Comparison of ENCODE assay signal across 17 cellular contexts in genomic region chr6:21450628-21451027, GRCh38.
"Had no signal": no experiment of that assay in that cellular context is flagged by ENCODE, and none has a peak within 500 bp of the region (broad histone marks: within the 10 kb centered on the region; RNA-seq: fewer than 3 reads in every experiment).

No MANE protein-coding gene starts in this region.

- H3K9ac ChIP-seq: KMS-11 had no signal

- H3K27ac ChIP-seq: KMS-11, SJSA1, SK-N-MC had no signal

- H3K4me2 ChIP-seq: KMS-11 had no signal

- H3K27me3 ChIP-seq: SJSA1 had no signal

- DNase-seq: Kasumi-1, MM.1S, NCI-H1092 treated with DMSO at 0.1 percent for 48 hours, NCI-H1436, NCI-H1694, NCI-H187 treated with DMSO at 0.1 percent for 48 hours, NCI-H2171 treated with DMSO at 0.1 percent for 48 hours, NCI-H345, NCI-H446 treated with DMSO at 0.1 percent for 48 hours, NCI-H510A treated with DMSO at 0.1 percent for 48 hours, Right ventricle myocardium superior, RPMI8226, SIG-M5 had no signal

- H3K4me3 ChIP-seq: K562, SJSA1, SK-N-MC had no signal

- H3K9me3 ChIP-seq: SJSA1 had no signal

- H3K36me3 ChIP-seq: SJSA1 had no signal

- H3K4me1 ChIP-seq: SJSA1 had no signal
